21 cellular contexts compared by ENCODE assay signal in the genomic region with DNA sequence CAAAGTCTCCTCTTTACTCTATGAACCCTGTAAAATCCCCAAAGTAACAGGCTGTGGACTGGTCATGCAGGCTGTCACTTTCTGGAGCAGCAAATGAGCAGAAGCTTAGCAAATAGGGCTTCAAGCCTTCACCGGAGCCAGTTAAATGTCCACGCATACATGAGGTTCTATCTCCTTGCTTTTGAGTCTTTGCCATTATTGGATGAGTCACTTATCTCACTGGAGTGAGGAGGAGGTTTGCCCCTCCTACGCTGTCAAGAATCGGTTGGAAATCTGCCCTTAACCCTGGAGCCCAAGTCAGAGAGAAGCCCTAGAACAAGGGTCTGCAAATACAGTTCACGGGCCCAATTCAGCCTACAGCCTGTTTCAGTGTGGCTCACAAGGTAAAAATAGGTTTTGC.
"Had no signal": no experiment of that assay in that cellular context is flagged by ENCODE, and none has a peak within 500 bp of the region (broad histone marks: within the 10 kb centered on the region; RNA-seq: fewer than 3 reads in every experiment).

No MANE protein-coding gene starts in this region.

- H3K9ac ChIP-seq: neural progenitor cell had no signal

- H3K27me3 ChIP-seq: esophagus squamous epithelium, neural progenitor cell, stomach had no signal

- H3K36me3 ChIP-seq: esophagus squamous epithelium, left ventricle myocardium inferior, neural progenitor cell, stomach had no signal

- ATAC-seq: effector memory CD8-positive, alpha-beta T cell; naive thymus-derived CD8-positive, alpha-beta T cell; sciatic nerve; stimulated activated memory B cell treated with anti-CD40 and anti-IgM and Interleukin-4, amounts not matched to agents 10 μg/mL and 1 μg/mL and 100 μg/mL, for 72 hours had no signal

- H3K4me3 ChIP-seq: esophagus squamous epithelium, left ventricle myocardium inferior, neural progenitor cell, smooth muscle cell, stomach had no signal

- H3K27ac ChIP-seq: esophagus squamous epithelium, left ventricle myocardium inferior, neural progenitor cell, stomach had no signal

- DNase-seq: activated CD4-positive, alpha-beta T cell treated with anti-CD3 and anti-CD28 coated beads for 4 hours; activated CD4-positive, alpha-beta T cell treated with anti-CD3 and anti-CD28 coated beads, Interleukin-2, amount 50 U/mL, for 48 hours; activated CD4-positive, CD25-positive, alpha-beta regulatory T cell; activated naive CD4-positive, alpha-beta T cell treated with anti-CD3 and anti-CD28 coated beads for 36 hours; activated naive CD8-positive, alpha-beta T cell treated with anti-CD3 and anti-CD28 coated beads, Interleukin-2, amount 10 ng/mL, durations not matched to agents 7 days and 5 days; activated T-cell treated with anti-CD3 and anti-CD28 coated beads, Interleukin-2, amount 50 U/mL, for 48 hours; caudate nucleus; effector memory CD8-positive, alpha-beta T cell; esophagus squamous epithelium; foreskin fibroblast; immature natural killer cell; left ventricle myocardium inferior; naive thymus-derived CD8-positive, alpha-beta T cell; stimulated activated CD4-positive, alpha-beta T cell treated with anti-CD3 and anti-CD28 coated beads, Interleukin-15, amount 100 ng/mL, for 24 hours; stomach; T1000; trophoblast cell had no signal

- H2AFZ ChIP-seq: neural progenitor cell had no signal

- H3K4me1 ChIP-seq: esophagus squamous epithelium had no signal

- H3K9me3 ChIP-seq: esophagus squamous epithelium, stomach had no signal

- H3K4me2 ChIP-seq: neural progenitor cell, smooth muscle cell had no signal
